Comparison of ENCODE assay signal across 35 cellular contexts in genomic region chr17:54435966-54436365, GRCh38.
"Had no signal": no experiment of that assay in that cellular context is flagged by ENCODE, and none has a peak within 500 bp of the region (broad histone marks: within the 10 kb centered on the region; RNA-seq: fewer than 3 reads in every experiment).

No MANE protein-coding gene starts in this region.

- H3K27me3 Mint-ChIP-seq: activated CD4-positive, alpha-beta memory T cell treated with anti-CD3 and anti-CD28 coated beads, Interleukin-2, amount 10 ng/mL, durations not matched to agents 7 days and 5 days; activated CD8-positive, alpha-beta memory T cell treated with anti-CD3 and anti-CD28 coated beads, Interleukin-2, amount 10 ng/mL, durations not matched to agents 7 days and 5 days; activated naive CD8-positive, alpha-beta T cell treated with anti-CD3 and anti-CD28 coated beads for 36 hours; activated T-helper 17 cell treated with anti-CD3 and anti-CD28 coated beads, Interleukin-2, amount 50 U/mL, for 72 hours had no signal

- H3K27me3 ChIP-seq: brain microvascular endothelial cell, Peyer's patch had no signal

- H3K27ac ChIP-seq: brain microvascular endothelial cell, KMS-11, Peyer's patch, VCaP had no signal

- H3K9me3 ChIP-seq: Peyer's patch had no signal

- DNase-seq: activated CD4-positive, alpha-beta memory T cell treated with anti-CD3 and anti-CD28 coated beads, Interleukin-2, amount 10 ng/mL, durations not matched to agents 7 days and 5 days; activated CD4-positive, alpha-beta T cell treated with anti-CD3 and anti-CD28 coated beads for 1 hour; activated CD4-positive, alpha-beta T cell treated with anti-CD3 and anti-CD28 coated beads for 48 hours; activated CD4-positive, CD25-positive, alpha-beta regulatory T cell; activated CD8-positive, alpha-beta memory T cell treated with anti-CD3 and anti-CD28 coated beads for 24 hours; activated CD8-positive, alpha-beta memory T cell treated with anti-CD3 and anti-CD28 coated beads, Interleukin-2, amount 10 ng/mL, durations not matched to agents 7 days and 5 days; activated CD8-positive, alpha-beta memory T cell treated with anti-CD3 and anti-CD28 coated beads, Interleukin-2, amount 50 U/mL, for 48 hours; activated effector memory CD4-positive, alpha-beta T cell treated with anti-CD3 and anti-CD28 coated beads, Interleukin-2, amount 50 U/mL, for 16 hours; activated naive CD4-positive, alpha-beta T cell; activated naive CD4-positive, alpha-beta T cell treated with anti-CD3 and anti-CD28 coated beads, Interleukin-2, amount 50 U/mL, for 16 hours; activated naive CD8-positive, alpha-beta T cell treated with anti-CD3 and anti-CD28 coated beads for 36 hours; activated T-cell treated with anti-CD3 and anti-CD28 coated beads, Interleukin-2, amount 50 U/mL, for 72 hours; amniotic stem cell; brain microvascular endothelial cell; central memory CD4-positive, alpha-beta T cell; NCI-H1092 treated with DMSO at 0.1 percent for 48 hours; NCI-H1417 treated with DMSO at 0.1 percent for 48 hours; NCI-H187 treated with DMSO at 0.1 percent for 48 hours; NCI-H2081; NCI-H2171 treated with DMSO at 0.1 percent for 48 hours; NCI-H2227 treated with DMSO at 0.1 percent for 48 hours; NCI-H446; NCI-H524; NCI-H69; NCI-H82; PC-3; Peyer's patch; RPMI8226; SW 1271; T-helper 1 cell; T-helper 2 cell; T-helper 9 cell had no signal

- H3K4me3 Mint-ChIP-seq: activated CD4-positive, alpha-beta memory T cell treated with anti-CD3 and anti-CD28 coated beads, Interleukin-2, amount 10 ng/mL, durations not matched to agents 7 days and 5 days; activated CD8-positive, alpha-beta memory T cell treated with anti-CD3 and anti-CD28 coated beads, Interleukin-2, amount 10 ng/mL, durations not matched to agents 7 days and 5 days; activated naive CD8-positive, alpha-beta T cell treated with anti-CD3 and anti-CD28 coated beads for 36 hours; activated T-cell treated with anti-CD3 and anti-CD28 coated beads, Interleukin-2, amount 50 U/mL, for 72 hours; activated T-helper 17 cell treated with anti-CD3 and anti-CD28 coated beads, Interleukin-2, amount 50 U/mL, for 72 hours had no signal

- ATAC-seq: activated CD8-positive, alpha-beta memory T cell treated with anti-CD3 and anti-CD28 coated beads, Interleukin-2, amount 10 ng/mL, durations not matched to agents 7 days and 5 days; activated T-cell treated with anti-CD3 and anti-CD28 coated beads, Interleukin-2, amount 50 U/mL, for 72 hours; activated T-helper 17 cell treated with anti-CD3 and anti-CD28 coated beads, Interleukin-2, amount 50 U/mL, for 72 hours; PC-3 had no signal

- H3K4me1 Mint-ChIP-seq: activated CD4-positive, alpha-beta memory T cell treated with anti-CD3 and anti-CD28 coated beads, Interleukin-2, amount 10 ng/mL, durations not matched to agents 7 days and 5 days; activated CD8-positive, alpha-beta memory T cell treated with anti-CD3 and anti-CD28 coated beads, Interleukin-2, amount 10 ng/mL, durations not matched to agents 7 days and 5 days; activated naive CD8-positive, alpha-beta T cell treated with anti-CD3 and anti-CD28 coated beads for 36 hours; activated T-helper 17 cell treated with anti-CD3 and anti-CD28 coated beads, Interleukin-2, amount 50 U/mL, for 72 hours had no signal

- H3K4me1 ChIP-seq: Peyer's patch had no signal

- H3K4me3 ChIP-seq: Peyer's patch had no signal

- H3K36me3 ChIP-seq: brain microvascular endothelial cell, Peyer's patch had no signal

- H3K27ac Mint-ChIP-seq: activated CD4-positive, alpha-beta memory T cell treated with anti-CD3 and anti-CD28 coated beads, Interleukin-2, amount 10 ng/mL, durations not matched to agents 7 days and 5 days; activated CD8-positive, alpha-beta memory T cell treated with anti-CD3 and anti-CD28 coated beads, Interleukin-2, amount 10 ng/mL, durations not matched to agents 7 days and 5 days; activated naive CD8-positive, alpha-beta T cell treated with anti-CD3 and anti-CD28 coated beads for 36 hours; activated T-cell treated with anti-CD3 and anti-CD28 coated beads, Interleukin-2, amount 50 U/mL, for 72 hours; activated T-helper 17 cell treated with anti-CD3 and anti-CD28 coated beads, Interleukin-2, amount 50 U/mL, for 72 hours had no signal

- H3K36me3 Mint-ChIP-seq: activated CD8-positive, alpha-beta memory T cell treated with anti-CD3 and anti-CD28 coated beads, Interleukin-2, amount 10 ng/mL, durations not matched to agents 7 days and 5 days; activated naive CD8-positive, alpha-beta T cell treated with anti-CD3 and anti-CD28 coated beads for 36 hours had no signal

- H3K9ac ChIP-seq: KMS-11 had no signal
